In genomic region chr7:101017099-101017777, GRCh38 we compare ENCODE assay signal across 8 cellular contexts. TPM values are rescaled to one million over a fixed set of nuclear protein-coding genes. Genes with fewer than 3 reads are reported as not detected.
DNase-seq lines count a peak whose midpoint lies in the region; ATAC-seq and TF ChIP-seq lines count a peak whose summit lies in the region.

No MANE protein-coding gene starts in this region.

- peak overlapping the region; percentile 67 for H3K18ac ChIP-seq in trophoblast cell (ENCODE audit: low read length)

- H2BK120ac ChIP-seq in trophoblast cell (ENCODE audit: insufficient read depth, low read length, poor library complexity): peak overlapping the region; percentile 67

- TF ChIP-seq CTCF in AG09319 (IDR thresholded peaks at IDR 0.05; ENCODE audit: low read depth, low read length) (no peak), tibial nerve (IDR thresholded peaks at IDR 0.05) (no peak)

- H3K4me3 ChIP-seq in trophoblast cell (ENCODE audit: low read depth, low read length): peak overlapping the region; percentile 63
- peak overlapping the region; percentile 13 to 48 (median 29) for H3K4me3 ChIP-seq in tibial nerve

- peak overlapping the region; percentile 85 for H4K8ac ChIP-seq in trophoblast cell (ENCODE audit: low read depth, low read length)

- H3K4me1 ChIP-seq in trophoblast cell (ENCODE audit: control insufficient read depth in 1 of 2, insufficient read depth in 2 of 2, low read length in 2 of 2) (peaks cover 14% of the 10 kb centered on the region in 2 experiments), tibial nerve (peaks cover 0 to 12% (median 3%) of the 10 kb centered on the region in 4 donors)

- no peak overlapping the region for H3K23ac ChIP-seq in trophoblast cell (ENCODE audit: low read length)

- no peak overlapping the region for H2AK5ac ChIP-seq in trophoblast cell (ENCODE audit: low read length)

- WGBS in trophoblast cell (ENCODE audit: extremely low coverage, insufficient coverage, insufficient read length): no CpG with 5 or more reads among the region's 28 CpGs
- whole genome bisulfite sequencing in tibial nerve, 2 donors: 0 to 1% methylated on average over 14 to 21 of the region's 28 CpGs

- peak overlapping the region; percentile 44 for H2AFZ ChIP-seq in trophoblast cell (ENCODE audit: insufficient read depth, low read length, poor library complexity)

- H3K27me3 ChIP-seq in trophoblast cell (ENCODE audit: insufficient read depth, low read length): no peaks in the 10 kb centered on the region
- H3K27me3 ChIP-seq in tibial nerve: no peaks in the 10 kb centered on the region

- H3K27ac ChIP-seq in trophoblast cell (ENCODE audit: low read depth, low read length) (peak overlapping the region; percentile 68), tibial nerve (peak overlapping the region in 3 of 4 donors; percentile 28 to 47 (median 44))

- H3K9me3 ChIP-seq in trophoblast cell (ENCODE audit: insufficient read depth, low read depth, low read length): no peaks in the 10 kb centered on the region
- no peaks in the 10 kb centered on the region for H3K9me3 ChIP-seq in tibial nerve

- ATAC-seq in GM19043 (IDR thresholded peaks at IDR 0.05; ENCODE audit: low read depth, unreplicated experiment) (peak; percentile 94), HG03442 (IDR thresholded peaks at IDR 0.05; ENCODE audit: unreplicated experiment) (peak; percentile 73)

- no peak for TF ChIP-seq POLR2A in tibial nerve (IDR thresholded peaks at IDR 0.05)

- DNase-seq in AG09319 (ENCODE audit: extremely low read depth, low read depth): peak; percentile 63
- peak; percentile 86 for DNase-seq in RPMI7951 (ENCODE audit: low read depth)
- DNase-seq in activated effector memory CD4-positive, alpha-beta T cell treated with anti-CD3 and anti-CD28 coated beads, Interleukin-2, amount 50 U/mL, for 16 hours: peak; percentile 89
- DNase-seq in glomerular endothelial cell (ENCODE audit: extremely low read depth, low read depth, low spot score): peak; percentile 9
- peak; percentile 69 to 89 for DNase-seq in trophoblast cell
- peak in 1 of 2 donors; percentile 21 for DNase-seq in tibial nerve (ENCODE audit: low spot score in 2 of 2)

- H3K14ac ChIP-seq in trophoblast cell (ENCODE audit: low read length): peak overlapping the region; percentile 79

- peak overlapping the region; percentile 80 for H4K91ac ChIP-seq in trophoblast cell (ENCODE audit: low read depth, low read length)

- H3K4me2 ChIP-seq in trophoblast cell (ENCODE audit: low read length): peak overlapping the region; percentile 77

- no peaks in the 10 kb centered on the region for H3K79me2 ChIP-seq in trophoblast cell (ENCODE audit: control insufficient read depth, insufficient read depth, low read length, poor library complexity)

- peak overlapping the region; percentile 41 for H2BK12ac ChIP-seq in trophoblast cell (ENCODE audit: low read length)

- H2BK5ac ChIP-seq in trophoblast cell (ENCODE audit: low read depth, low read length, poor library complexity): peak overlapping the region; percentile 45

- peaks cover 3% of the 10 kb centered on the region for H3K79me1 ChIP-seq in trophoblast cell (ENCODE audit: low read length)

- H3K4ac ChIP-seq in trophoblast cell (ENCODE audit: low read depth, low read length): peak overlapping the region; percentile 13

- H3K9ac ChIP-seq in trophoblast cell (ENCODE audit: low read length): peak overlapping the region; percentile 41

- H4K12ac ChIP-seq in trophoblast cell (ENCODE audit: low read depth, low read length): peak overlapping the region; percentile 57

- no peaks in the 10 kb centered on the region for H3K36me3 ChIP-seq in trophoblast cell (ENCODE audit: control insufficient read depth in 1 of 2, insufficient read depth in 2 of 2, low read length in 2 of 2)
- peaks cover 0 to 9% (median 0%) of the 10 kb centered on the region in 3 donors for H3K36me3 ChIP-seq in tibial nerve

- no peak for TF ChIP-seq EP300 in tibial nerve (IDR thresholded peaks at IDR 0.05)

RNA-seq across cellular contexts. Expression of gene MUC17, which starts 2.6 kb away (rescaled TPM):
- not detected in 2 replicates for total RNA-seq in RPMI7951 (2014; rRNA removed; shearing (Covaris generic))
- total RNA-seq in glomerular endothelial cell (not detected in 2 replicates), tibial nerve (not detected)
- not detected in 2 replicates for polyA plus RNA-seq in trophoblast cell (2013)

RNA-seq across cellular contexts. Expression of gene MUC12, which starts 47.9 kb away (rescaled TPM):
- total RNA-seq in RPMI7951 (2014; rRNA removed; shearing (Covaris generic)): 0.72 and 5.6 TPM in 2 replicates
- total RNA-seq in glomerular endothelial cell (not detected in 2 replicates), tibial nerve (not detected)
- polyA plus RNA-seq in trophoblast cell (2013): 3.9 and 4.4 TPM in 2 replicates
